In the genomic region with DNA sequence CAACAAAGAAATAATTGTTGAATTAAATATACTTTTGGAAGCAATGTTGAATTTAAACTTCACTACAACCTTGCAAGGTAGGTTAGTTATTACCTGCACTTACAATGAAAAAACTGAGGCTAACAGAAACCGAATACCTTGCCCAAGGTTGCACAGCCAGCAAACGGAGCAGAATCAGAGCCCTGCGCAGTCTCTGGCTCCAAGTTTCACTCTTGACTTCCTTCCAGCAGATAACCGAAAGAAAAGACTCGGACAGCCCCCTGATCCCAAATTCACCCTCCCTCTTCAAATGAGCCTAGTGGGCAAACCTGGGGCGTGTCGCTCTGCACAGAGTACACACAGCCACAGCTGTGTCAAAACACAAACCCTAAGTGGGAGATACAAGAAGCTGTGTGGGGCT, we compare ENCODE assay signal across 35 cellular contexts.
"Had no signal": no experiment of that assay in that cellular context is flagged by ENCODE, and none has a peak within 500 bp of the region (broad histone marks: within the 10 kb centered on the region; RNA-seq: fewer than 3 reads in every experiment).

No MANE protein-coding gene starts in this region.

- H3K27ac ChIP-seq: adrenal gland, VCaP had no signal

- H3K36me3 ChIP-seq: adrenal gland had no signal

- ATAC-seq: activated CD8-positive, alpha-beta T cell treated with anti-CD3 and anti-CD28 coated beads for 36 hours; activated naive CD4-positive, alpha-beta T cell treated with anti-CD3 and anti-CD28 coated beads, Interleukin-2, amount 50 U/mL, for 72 hours; activated T-cell treated with anti-CD3 and anti-CD28 coated beads, Interleukin-2, amount 50 U/mL, for 4 hours; activated T-cell treated with anti-CD3 and anti-CD28 coated beads, Interleukin-2, amount 50 U/mL, for 72 hours; activated T-helper 17 cell treated with anti-CD3 and anti-CD28 coated beads, Interleukin-2, amount 50 U/mL, for 72 hours had no signal

- H3K27ac Mint-ChIP-seq: activated B cell treated with CpG ODN at 0.5 μM for 24 hours; activated CD4-positive, alpha-beta memory T cell treated with anti-CD3 and anti-CD28 coated beads for 36 hours; activated CD4-positive, alpha-beta T cell treated with anti-CD3 and anti-CD28 coated beads, Interleukin-2, amount 10 ng/mL, durations not matched to agents 24 days and 14 days; activated CD8-positive, alpha-beta T cell treated with anti-CD3 and anti-CD28 coated beads for 36 hours; activated naive CD4-positive, alpha-beta T cell treated with anti-CD3 and anti-CD28 coated beads for 36 hours; activated naive CD4-positive, alpha-beta T cell treated with anti-CD3 and anti-CD28 coated beads, Interleukin-2, amount 50 U/mL, for 72 hours; activated naive CD8-positive, alpha-beta T cell treated with anti-CD3 and anti-CD28 coated beads for 36 hours; activated T-cell treated with anti-CD3 and anti-CD28 coated beads, Interleukin-2, amount 50 U/mL, for 72 hours; activated T-helper 1 cell treated with anti-CD3 and anti-CD28 coated beads, Interleukin-12 subunit alpha, Interleukin-12 subunit beta, Interleukin-2, Interleukin-4 antibody, amounts not matched to agents 30 ng/mL and 10 ng/mL and 1 ng/mL, durations not matched to agents 14 hours and 24 hours and 36 hours; activated T-helper 17 cell treated with anti-CD3 and anti-CD28 coated beads, Interleukin-2, amount 50 U/mL, for 72 hours; brain; T-helper 1 cell treated with Interleukin-12 subunit alpha and Interleukin-12 subunit beta and Interleukin-4 antibody, amounts not matched to agents 30 μg/mL and 1 μg/mL, for 36 hours; T-helper 2 cell treated with Interferon-gamma antibody and Interleukin-4, amounts not matched to agents 5 μg/mL and 100 μg/mL, for 36 hours had no signal

- FAIRE-seq: astrocyte, TTC549 had no signal

- DNase-seq: activated B cell treated with CpG ODN at 0.5 μM for 24 hours; activated CD4-positive, alpha-beta memory T cell treated with anti-CD3 and anti-CD28 coated beads for 36 hours; activated CD4-positive, alpha-beta T cell treated with anti-CD3 and anti-CD28 coated beads for 4 hours; activated CD4-positive, alpha-beta T cell treated with anti-CD3 and anti-CD28 coated beads, Interleukin-2, amount 10 ng/mL, durations not matched to agents 24 days and 14 days; activated CD4-positive, alpha-beta T cell treated with anti-CD3 and anti-CD28 coated beads, Interleukin-2, amount 50 U/mL, for 1 hour; activated CD4-positive, alpha-beta T cell treated with anti-CD3 and anti-CD28 coated beads, Interleukin-2, amount 50 U/mL, for 4 hours; activated CD4-positive, CD25-positive, alpha-beta regulatory T cell treated with anti-CD3 and anti-CD28 coated beads, Interleukin-2, amount 50 U/mL, for 72 hours; activated CD8-positive, alpha-beta memory T cell treated with anti-CD3 and anti-CD28 coated beads, Interleukin-2, amount 50 U/mL, for 4 hours; activated CD8-positive, alpha-beta T cell treated with anti-CD3 and anti-CD28 coated beads for 36 hours; activated effector memory CD4-positive, alpha-beta T cell treated with anti-CD3 and anti-CD28 coated beads, Interleukin-2, amount 50 U/mL, for 16 hours; activated gamma-delta T cell treated with Interleukin-2 at 50 U/mL for 16 hours; activated naive CD4-positive, alpha-beta T cell; activated naive CD4-positive, alpha-beta T cell treated with anti-CD3 and anti-CD28 coated beads for 36 hours; activated naive CD4-positive, alpha-beta T cell treated with anti-CD3 and anti-CD28 coated beads, Interleukin-2, amount 50 U/mL, for 16 hours; activated naive CD8-positive, alpha-beta T cell treated with anti-CD3 and anti-CD28 coated beads for 36 hours; activated T-cell treated with anti-CD3 and anti-CD28 coated beads for 4 hours; activated T-cell treated with anti-CD3 and anti-CD28 coated beads, Interleukin-2, amount 50 U/mL, for 1 hour; activated T-cell treated with anti-CD3 and anti-CD28 coated beads, Interleukin-2, amount 50 U/mL, for 4 hours; activated T-cell treated with anti-CD3 and anti-CD28 coated beads, Interleukin-2, amount 50 U/mL, for 72 hours; adrenal gland; amniotic stem cell; aorta; central memory CD4-positive, alpha-beta T cell; T-helper 1 cell; T-helper 2 cell; T-helper 9 cell had no signal

- H3K9me3 ChIP-seq: adrenal gland had no signal

- H3K4me1 Mint-ChIP-seq: activated B cell treated with CpG ODN at 0.5 μM for 24 hours; activated CD4-positive, alpha-beta T cell treated with anti-CD3 and anti-CD28 coated beads, Interleukin-2, amount 10 ng/mL, durations not matched to agents 24 days and 14 days; activated naive CD8-positive, alpha-beta T cell treated with anti-CD3 and anti-CD28 coated beads for 36 hours; activated T-helper 17 cell treated with anti-CD3 and anti-CD28 coated beads, Interleukin-2, amount 50 U/mL, for 72 hours had no signal

- H3K4me1 ChIP-seq: adrenal gland had no signal

- H3K4me3 ChIP-seq: adrenal gland had no signal

- H3K27me3 Mint-ChIP-seq: activated CD4-positive, alpha-beta T cell treated with anti-CD3 and anti-CD28 coated beads, Interleukin-2, amount 10 ng/mL, durations not matched to agents 24 days and 14 days; activated naive CD8-positive, alpha-beta T cell treated with anti-CD3 and anti-CD28 coated beads for 36 hours had no signal

- H3K27me3 ChIP-seq: adrenal gland had no signal

- H3K4me3 Mint-ChIP-seq: activated B cell treated with CpG ODN at 0.5 μM for 24 hours; activated CD4-positive, alpha-beta memory T cell treated with anti-CD3 and anti-CD28 coated beads for 36 hours; activated CD4-positive, alpha-beta T cell treated with anti-CD3 and anti-CD28 coated beads, Interleukin-2, amount 10 ng/mL, durations not matched to agents 24 days and 14 days; activated CD8-positive, alpha-beta T cell treated with anti-CD3 and anti-CD28 coated beads for 36 hours; activated naive CD4-positive, alpha-beta T cell treated with anti-CD3 and anti-CD28 coated beads for 36 hours; activated naive CD8-positive, alpha-beta T cell treated with anti-CD3 and anti-CD28 coated beads for 36 hours; activated T-cell treated with anti-CD3 and anti-CD28 coated beads, Interleukin-2, amount 50 U/mL, for 4 hours; activated T-cell treated with anti-CD3 and anti-CD28 coated beads, Interleukin-2, amount 50 U/mL, for 72 hours; activated T-helper 1 cell treated with anti-CD3 and anti-CD28 coated beads, Interleukin-12 subunit alpha, Interleukin-12 subunit beta, Interleukin-2, Interleukin-4 antibody, amounts not matched to agents 30 ng/mL and 10 ng/mL and 1 ng/mL, durations not matched to agents 14 hours and 24 hours and 36 hours; activated T-helper 17 cell treated with anti-CD3 and anti-CD28 coated beads, Interleukin-2, amount 50 U/mL, for 72 hours; brain; T-helper 1 cell treated with Interleukin-12 subunit alpha and Interleukin-12 subunit beta and Interleukin-4 antibody, amounts not matched to agents 30 μg/mL and 1 μg/mL, for 36 hours; T-helper 2 cell treated with Interferon-gamma antibody and Interleukin-4, amounts not matched to agents 5 μg/mL and 100 μg/mL, for 36 hours had no signal

- H3K9me3 Mint-ChIP-seq: activated B cell treated with CpG ODN at 0.5 μM for 24 hours; activated CD4-positive, alpha-beta memory T cell treated with anti-CD3 and anti-CD28 coated beads for 36 hours; activated CD4-positive, alpha-beta T cell treated with anti-CD3 and anti-CD28 coated beads, Interleukin-2, amount 10 ng/mL, durations not matched to agents 24 days and 14 days; activated CD8-positive, alpha-beta T cell treated with anti-CD3 and anti-CD28 coated beads for 36 hours; activated naive CD4-positive, alpha-beta T cell treated with anti-CD3 and anti-CD28 coated beads for 36 hours; activated naive CD4-positive, alpha-beta T cell treated with anti-CD3 and anti-CD28 coated beads, Interleukin-2, amount 50 U/mL, for 72 hours; activated naive CD8-positive, alpha-beta T cell treated with anti-CD3 and anti-CD28 coated beads for 36 hours; activated T-cell treated with anti-CD3 and anti-CD28 coated beads, Interleukin-2, amount 50 U/mL, for 4 hours; activated T-cell treated with anti-CD3 and anti-CD28 coated beads, Interleukin-2, amount 50 U/mL, for 72 hours; activated T-helper 1 cell treated with anti-CD3 and anti-CD28 coated beads, Interleukin-12 subunit alpha, Interleukin-12 subunit beta, Interleukin-2, Interleukin-4 antibody, amounts not matched to agents 30 ng/mL and 10 ng/mL and 1 ng/mL, durations not matched to agents 14 hours and 24 hours and 36 hours; activated T-helper 17 cell treated with anti-CD3 and anti-CD28 coated beads, Interleukin-2, amount 50 U/mL, for 72 hours; T-helper 1 cell treated with Interleukin-12 subunit alpha and Interleukin-12 subunit beta and Interleukin-4 antibody, amounts not matched to agents 30 μg/mL and 1 μg/mL, for 36 hours; T-helper 2 cell treated with Interferon-gamma antibody and Interleukin-4, amounts not matched to agents 5 μg/mL and 100 μg/mL, for 36 hours had no signal

- H3K36me3 Mint-ChIP-seq: activated CD4-positive, alpha-beta memory T cell treated with anti-CD3 and anti-CD28 coated beads for 36 hours; activated naive CD4-positive, alpha-beta T cell treated with anti-CD3 and anti-CD28 coated beads, Interleukin-2, amount 50 U/mL, for 72 hours; activated naive CD8-positive, alpha-beta T cell treated with anti-CD3 and anti-CD28 coated beads for 36 hours; brain had no signal
